Comparison of ENCODE assay signal across 18 cellular contexts in the genomic region with DNA sequence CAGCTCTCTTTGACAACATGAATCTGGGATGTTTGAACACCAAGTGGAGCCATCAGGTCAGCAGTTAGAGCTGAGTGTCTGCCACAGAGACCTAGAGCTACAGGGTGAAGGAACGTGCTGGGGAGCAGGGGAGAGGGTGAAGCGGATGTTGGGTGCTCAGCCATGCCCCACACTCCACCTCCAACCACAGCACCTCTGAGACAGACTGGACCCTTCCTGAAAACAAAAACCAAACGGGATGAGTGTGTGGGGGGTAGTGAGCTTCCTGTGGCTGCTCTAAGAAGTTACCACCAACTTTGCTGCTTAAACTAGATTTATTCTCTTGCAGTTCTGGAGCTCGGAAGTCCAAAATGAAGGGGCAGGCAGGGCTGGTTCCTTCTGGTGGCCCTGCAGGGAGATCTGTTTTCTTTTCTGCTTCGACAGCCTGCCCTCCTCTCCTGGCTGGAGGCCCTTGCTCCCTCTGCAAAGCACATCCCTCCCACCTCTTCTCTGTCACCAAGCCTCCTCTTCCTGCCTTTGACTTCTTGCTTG. TPM values are rescaled to one million over a fixed set of nuclear protein-coding genes. Genes with fewer than 3 reads are reported as not detected.
A peak's percentile ranks its signal among the peaks of the same experiment; 100 is the strongest.
DNase-seq lines count a peak whose midpoint lies in the region; ATAC-seq, FAIRE-seq and TF ChIP-seq lines count a peak whose summit lies in the region.
"Had no signal": no experiment of that assay in that cellular context is flagged by ENCODE, and none has a peak within 500 bp of the region (broad histone marks: within the 10 kb centered on the region; RNA-seq: fewer than 3 reads in every experiment).

No MANE protein-coding gene starts in this region.

- no peaks in the 10 kb centered on the region for H3K36me3 ChIP-seq in CD4-positive, alpha-beta memory T cell (ENCODE audit: insufficient read depth, low read length)
- H3K36me3 ChIP-seq: ovary had no signal

- peak in 4 of 5 donors; percentile 25 to 36 (median 32) for DNase-seq in CD4-positive, alpha-beta memory T cell
- DNase-seq in GM12891 (ENCODE audit: insufficient read length, low spot score) (no peak), NOMO-1 treated with dmso at 0.1 percent for 144 hours (lab: John Stamatoyannopoulos, UW; ENCODE audit: unreplicated experiment) (no peak), activated gamma-delta T cell (lab: John Stamatoyannopoulos, UW) (no peak)
- peak; percentile 24 for DNase-seq in activated T-helper 2 cell treated with anti-CD3 and anti-CD28 coated beads, Interferon-gamma antibody, Interleukin-2, Interleukin-4, amounts not matched to agents 10 μg/mL and 5 μg/mL and 100 μg/mL, durations not matched to agents 14 hours and 24 hours and 36 hours (ENCODE audit: low spot score)
- DNase-seq: glutamatergic neuron, GM23248, NCI-H2081, NCI-H774, ovary, SW 1271, thyroid gland had no signal

- no peaks in the 10 kb centered on the region for H3K27me3 ChIP-seq in CD4-positive, alpha-beta memory T cell (ENCODE audit: insufficient read depth, low read length)
- H3K27me3 ChIP-seq: ovary, thyroid gland had no signal

- CTCF ChIA-PET in CD4-positive, alpha-beta memory T cell (lab: Charles Lee; ENCODE audit: partially characterized antibody) = interaction anchor here (0.8 to 1.5 kb wide), 3 partner anchors 12 to 72 kb away, joined by 3 to 5 read pairs (median 3); no protein-coding TSS in a partner anchor

- peak; percentile 85 for FAIRE-seq in GM12891 (lab: Jason Lieb, UNC)
- FAIRE-seq: colon, keratinocyte had no signal

- H3K27ac Mint-ChIP-seq in CD4-positive, alpha-beta memory T cell = peak overlapping the region; percentile 81 to 96 (median 87)
- H3K27ac Mint-ChIP-seq in activated T-helper 2 cell treated with anti-CD3 and anti-CD28 coated beads, Interferon-gamma antibody, Interleukin-2, Interleukin-4, amounts not matched to agents 10 μg/mL and 5 μg/mL and 100 μg/mL, durations not matched to agents 14 hours and 24 hours and 36 hours = peak overlapping the region; percentile 93
- H3K27ac Mint-ChIP-seq in nephron = peak overlapping the region in 2 of 3 experiments; percentile 44 to 49

- ATAC-seq in HG02981 (IDR thresholded peaks at IDR 0.05; ENCODE audit: unreplicated experiment) (no peak), GM21529 (IDR thresholded peaks at IDR 0.05; ENCODE audit: unreplicated experiment) (no peak)

- H3K4me3 ChIP-seq in CD4-positive, alpha-beta memory T cell (ENCODE audit: low read length in 2 of 2) = no peak overlapping the region
- H3K4me3 ChIP-seq: GM23248, ovary, thyroid gland had no signal

- H3K9me3 Mint-ChIP-seq in CD4-positive, alpha-beta memory T cell = peaks cover 0 to 2% (median 0%) of the 10 kb centered on the region in 8 donors
- no peaks in the 10 kb centered on the region for H3K9me3 Mint-ChIP-seq in activated T-helper 2 cell treated with anti-CD3 and anti-CD28 coated beads, Interferon-gamma antibody, Interleukin-2, Interleukin-4, amounts not matched to agents 10 μg/mL and 5 μg/mL and 100 μg/mL, durations not matched to agents 14 hours and 24 hours and 36 hours
- H3K9me3 Mint-ChIP-seq in nephron = no peaks in the 10 kb centered on the region

- no peaks in the 10 kb centered on the region for H3K27me3 Mint-ChIP-seq in CD4-positive, alpha-beta memory T cell
- no peaks in the 10 kb centered on the region for H3K27me3 Mint-ChIP-seq in activated T-helper 2 cell treated with anti-CD3 and anti-CD28 coated beads, Interferon-gamma antibody, Interleukin-2, Interleukin-4, amounts not matched to agents 10 μg/mL and 5 μg/mL and 100 μg/mL, durations not matched to agents 14 hours and 24 hours and 36 hours (ENCODE audit: low read depth)
- H3K27me3 Mint-ChIP-seq in nephron (ENCODE audit: low read depth) = peaks cover 3% of the 10 kb centered on the region

- TF ChIP-seq CTCF in nephron (IDR thresholded peaks at IDR 0.05; ENCODE audit: unreplicated experiment in 3 of 3) = no peak

- H3K4me1 Mint-ChIP-seq in CD4-positive, alpha-beta memory T cell = peaks cover 25 to 44% (median 32%) of the 10 kb centered on the region in 4 donors
- peaks cover 29% of the 10 kb centered on the region for H3K4me1 Mint-ChIP-seq in activated T-helper 2 cell treated with anti-CD3 and anti-CD28 coated beads, Interferon-gamma antibody, Interleukin-2, Interleukin-4, amounts not matched to agents 10 μg/mL and 5 μg/mL and 100 μg/mL, durations not matched to agents 14 hours and 24 hours and 36 hours (ENCODE audit: low read depth)
- H3K4me1 Mint-ChIP-seq in nephron = peaks cover 27% of the 10 kb centered on the region

- H3K27ac ChIP-seq in CD4-positive, alpha-beta memory T cell (ENCODE audit: low read depth, low read length) = peak overlapping the region; percentile 31
- H3K27ac ChIP-seq: C4-2B, GM23248, ovary, thyroid gland had no signal

- POLR2A ChIA-PET in CD4-positive, alpha-beta memory T cell (lab: Charles Lee; ENCODE audit: partially characterized antibody) = interaction anchor here (0.7 to 2.2 kb wide), 6 partner anchors 13 to 122 kb away, joined by 3 to 14 read pairs (median 4); a partner anchor contains a TSS

- H3K9me3 ChIP-seq in CD4-positive, alpha-beta memory T cell (ENCODE audit: control insufficient read depth in 1 of 2, low read length in 2 of 2) = no peaks in the 10 kb centered on the region
- H3K9me3 ChIP-seq: ovary, thyroid gland had no signal

- peaks cover 33% of the 10 kb centered on the region for H3K4me1 ChIP-seq in CD4-positive, alpha-beta memory T cell (ENCODE audit: insufficient read depth, low read length)

- intact Hi-C loops in CD4-positive, alpha-beta memory T cell (cut with micrococcal nuclease) = no loop called here
- intact Hi-C loops in activated T-helper 2 cell treated with anti-CD3 and anti-CD28 coated beads, Interferon-gamma antibody, Interleukin-2, Interleukin-4, amounts not matched to agents 10 μg/mL and 5 μg/mL and 100 μg/mL, durations not matched to agents 14 hours and 24 hours and 36 hours (cut with micrococcal nuclease) = no loop called here

- H3K4me3 Mint-ChIP-seq in CD4-positive, alpha-beta memory T cell = peak overlapping the region; percentile 55 to 85 (median 76)
- H3K4me3 Mint-ChIP-seq in activated T-helper 2 cell treated with anti-CD3 and anti-CD28 coated beads, Interferon-gamma antibody, Interleukin-2, Interleukin-4, amounts not matched to agents 10 μg/mL and 5 μg/mL and 100 μg/mL, durations not matched to agents 14 hours and 24 hours and 36 hours (ENCODE audit: low read depth) = peak overlapping the region; percentile 42
- H3K4me3 Mint-ChIP-seq in nephron = no peak overlapping the region

- no peak for TF ChIP-seq POLR2A in GM12891 (IDR thresholded peaks at IDR 0.05; ENCODE audit: low read depth, low read length)

- peaks cover 6 to 14% of the 10 kb centered on the region in 2 donors for H3K36me3 Mint-ChIP-seq in CD4-positive, alpha-beta memory T cell
- H3K36me3 Mint-ChIP-seq in activated T-helper 2 cell treated with anti-CD3 and anti-CD28 coated beads, Interferon-gamma antibody, Interleukin-2, Interleukin-4, amounts not matched to agents 10 μg/mL and 5 μg/mL and 100 μg/mL, durations not matched to agents 14 hours and 24 hours and 36 hours (ENCODE audit: low read depth) = peaks cover 44% of the 10 kb centered on the region
- no peaks in the 10 kb centered on the region for H3K36me3 Mint-ChIP-seq in nephron (ENCODE audit: low read depth)

TF ChIP-seq in GM12891, 5 proteins besides CTCF, POLR2A, EP300 and RAD21:
- no peak for TF ChIP-seq PAX5 (IDR thresholded peaks at IDR 0.05; ENCODE audit: insufficient read depth, low read length, severe bottlenecking)
- TF ChIP-seq POLR2AphosphoS5 (IDR thresholded peaks at IDR 0.05; ENCODE audit: low read depth, low read length) = no peak

RNA-seq across cellular contexts. Expression of a gene that starts 5.6 kb away (rescaled TPM):
- total RNA-seq in CD4-positive, alpha-beta memory T cell = 10 to 100 TPM; 64.1 to 67.6 TPM
- polyA plus RNA-seq in CD4-positive, alpha-beta memory T cell = 10 to 100 TPM in 1 of 2 donors, under 1 TPM in 1; 0.35 to 12.5 TPM
- 9.0 TPM for polyA plus RNA-seq in GM12891 (2012; ENCODE audit: low read depth, missing spikeins)
- total RNA-seq in activated T-helper 2 cell treated with anti-CD3 and anti-CD28 coated beads, Interferon-gamma antibody, Interleukin-2, Interleukin-4, amounts not matched to agents 10 μg/mL and 5 μg/mL and 100 μg/mL, durations not matched to agents 14 hours and 24 hours and 36 hours = 64.5 and 66.2 TPM in 2 replicates

RNA-seq across cellular contexts. Expression of a gene that starts 53.2 kb away (rescaled TPM):
- total RNA-seq in CD4-positive, alpha-beta memory T cell = 10 to 100 TPM; 67.6 to 79.4 TPM
- polyA plus RNA-seq in CD4-positive, alpha-beta memory T cell = 10 to 100 TPM; 31.6 to 33.6 TPM
- polyA plus RNA-seq in GM12891 (2012; ENCODE audit: low read depth, missing spikeins) = 25.7 TPM
- total RNA-seq in activated T-helper 2 cell treated with anti-CD3 and anti-CD28 coated beads, Interferon-gamma antibody, Interleukin-2, Interleukin-4, amounts not matched to agents 10 μg/mL and 5 μg/mL and 100 μg/mL, durations not matched to agents 14 hours and 24 hours and 36 hours = 55.0 and 59.9 TPM in 2 replicates

Comparison
In these comparisons a context has a peak if more than half of its experiments do, and no peak if none do; other contexts are left out.
1. DNase-seq: peak in CD4-positive, alpha-beta memory T cell (4 of 5) and activated T-helper 2 cell treated with anti-CD3 and anti-CD28 coated beads, Interferon-gamma antibody, Interleukin-2, Interleukin-4, amounts not matched to agents 10 μg/mL and 5 μg/mL and 100 μg/mL, durations not matched to agents 14 hours and 24 hours and 36 hours (single experiment); none in GM12891 (single experiment), NOMO-1 treated with dmso at 0.1 percent for 144 hours (single experiment) and activated gamma-delta T cell (single experiment).
2. H3K4me3 Mint-ChIP-seq: peak in CD4-positive, alpha-beta memory T cell (8 of 8) and activated T-helper 2 cell treated with anti-CD3 and anti-CD28 coated beads, Interferon-gamma antibody, Interleukin-2, Interleukin-4, amounts not matched to agents 10 μg/mL and 5 μg/mL and 100 μg/mL, durations not matched to agents 14 hours and 24 hours and 36 hours (single experiment); none in nephron (0 of 3).
3. Peak in every context shown above with its lines, with median percentiles within 50 percentile points of each other: H3K27ac Mint-ChIP-seq.